ENCODE assay signal across 16 cellular contexts in the genomic region with DNA sequence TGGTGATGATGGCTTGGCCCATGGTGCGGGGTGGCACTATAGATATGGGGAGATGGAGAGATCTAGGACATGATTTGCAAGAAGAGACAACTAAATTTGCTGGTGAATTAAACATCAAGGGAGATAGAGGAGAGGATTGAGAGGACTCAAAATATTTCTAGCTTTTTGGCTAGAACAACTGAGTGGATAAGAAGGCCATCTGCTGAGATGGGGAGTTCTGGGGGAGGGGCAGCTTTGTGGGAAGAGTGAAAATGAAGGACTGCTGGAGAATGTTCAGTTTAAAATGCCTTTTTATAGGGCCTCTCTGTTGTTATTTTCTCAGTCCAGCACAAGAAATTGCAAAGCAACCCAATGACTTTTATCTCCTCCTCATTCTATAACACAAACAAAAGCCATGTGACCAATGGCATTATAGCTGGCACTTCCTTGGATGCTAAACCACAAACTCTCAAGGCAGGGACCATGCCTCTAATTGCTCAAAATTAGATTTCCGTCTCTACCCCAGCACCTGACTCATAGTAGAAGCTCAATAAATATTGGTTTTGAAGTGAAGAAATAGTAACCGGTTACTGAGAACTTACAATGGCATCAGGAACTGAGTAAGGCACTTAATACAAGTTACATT.
"Had no signal": no experiment of that assay in that cellular context is flagged by ENCODE, and none has a peak within 500 bp of the region (broad histone marks: within the 10 kb centered on the region; RNA-seq: fewer than 3 reads in every experiment).

No MANE protein-coding gene starts in this region.

- H3K4me3 ChIP-seq: esophagus squamous epithelium, lung, suprapubic skin had no signal

- H3K36me3 ChIP-seq: esophagus squamous epithelium, suprapubic skin had no signal

- H3K9me3 Mint-ChIP-seq: activated naive CD4-positive, alpha-beta T cell treated with anti-CD3 and anti-CD28 coated beads, Interleukin-2, amount 50 U/mL, for 24 hours; activated T-cell treated with anti-CD3 and anti-CD28 coated beads, Interleukin-2, amount 50 U/mL, for 24 hours; T-helper 2 cell treated with Interferon-gamma antibody and Interleukin-4, amounts not matched to agents 5 μg/mL and 100 μg/mL, for 36 hours had no signal

- DNase-seq: activated CD4-positive, alpha-beta T cell treated with anti-CD3 and anti-CD28 coated beads, Interleukin-2, amount 50 U/mL, for 48 hours; activated CD4-positive, CD25-positive, alpha-beta regulatory T cell treated with anti-CD3 and anti-CD28 coated beads, Interleukin-2, amount 50 U/mL, for 72 hours; activated CD8-positive, alpha-beta memory T cell treated with anti-CD3 and anti-CD28 coated beads, Interleukin-2, amount 10 ng/mL, durations not matched to agents 7 days and 5 days; activated effector memory CD4-positive, alpha-beta T cell treated with Interleukin-2 at 50 U/mL for 16 hours; activated T-cell treated with anti-CD3 and anti-CD28 coated beads, Interleukin-2, amount 50 U/mL, for 24 hours; amniotic stem cell; esophagus squamous epithelium; foreskin fibroblast; left colon; naive thymus-derived CD4-positive, alpha-beta T cell; stimulated activated CD4-positive, alpha-beta T cell treated with anti-CD3 and anti-CD28 coated beads, Interleukin-2, amount 100 ng/mL, for 24 hours; stimulated activated naive CD4-positive, alpha-beta T cell treated with Interleukin-2 at 50 U/mL for 16 hours had no signal

- H3K4me1 ChIP-seq: esophagus squamous epithelium, suprapubic skin had no signal

- H3K9me3 ChIP-seq: esophagus squamous epithelium, suprapubic skin had no signal

- H3K4me1 Mint-ChIP-seq: activated naive CD4-positive, alpha-beta T cell treated with anti-CD3 and anti-CD28 coated beads, Interleukin-2, amount 50 U/mL, for 24 hours had no signal

- H3K4me3 Mint-ChIP-seq: activated CD8-positive, alpha-beta memory T cell treated with anti-CD3 and anti-CD28 coated beads, Interleukin-2, amount 10 ng/mL, durations not matched to agents 7 days and 5 days; activated naive CD4-positive, alpha-beta T cell treated with anti-CD3 and anti-CD28 coated beads, Interleukin-2, amount 50 U/mL, for 24 hours; activated T-cell treated with anti-CD3 and anti-CD28 coated beads, Interleukin-2, amount 50 U/mL, for 24 hours; naive thymus-derived CD4-positive, alpha-beta T cell; T-helper 2 cell treated with Interferon-gamma antibody and Interleukin-4, amounts not matched to agents 5 μg/mL and 100 μg/mL, for 36 hours had no signal

- H3K27me3 ChIP-seq: esophagus squamous epithelium, suprapubic skin had no signal

- H3K36me3 Mint-ChIP-seq: activated naive CD4-positive, alpha-beta T cell treated with anti-CD3 and anti-CD28 coated beads, Interleukin-2, amount 50 U/mL, for 24 hours had no signal

- H3K27ac ChIP-seq: esophagus squamous epithelium, suprapubic skin had no signal

- H3K27me3 Mint-ChIP-seq: activated CD8-positive, alpha-beta memory T cell treated with anti-CD3 and anti-CD28 coated beads, Interleukin-2, amount 10 ng/mL, durations not matched to agents 7 days and 5 days; activated naive CD4-positive, alpha-beta T cell treated with anti-CD3 and anti-CD28 coated beads, Interleukin-2, amount 50 U/mL, for 24 hours; activated T-cell treated with anti-CD3 and anti-CD28 coated beads, Interleukin-2, amount 50 U/mL, for 24 hours; naive thymus-derived CD4-positive, alpha-beta T cell had no signal

- H3K27ac Mint-ChIP-seq: activated CD8-positive, alpha-beta memory T cell treated with anti-CD3 and anti-CD28 coated beads, Interleukin-2, amount 10 ng/mL, durations not matched to agents 7 days and 5 days; activated naive CD4-positive, alpha-beta T cell treated with anti-CD3 and anti-CD28 coated beads, Interleukin-2, amount 50 U/mL, for 24 hours; activated T-cell treated with anti-CD3 and anti-CD28 coated beads, Interleukin-2, amount 50 U/mL, for 24 hours; naive thymus-derived CD4-positive, alpha-beta T cell; T-helper 2 cell treated with Interferon-gamma antibody and Interleukin-4, amounts not matched to agents 5 μg/mL and 100 μg/mL, for 36 hours had no signal
